Comparison of ENCODE assay signal across 1 cellular context in genomic region chr14:65191716-65192115, GRCh38.
TF ChIP-seq lines count a peak whose summit lies in the region.

No MANE protein-coding gene starts in this region.

TF ChIP-seq in H1, 55 proteins besides CTCF, POLR2A, EP300 and RAD21:
- no peak for TF ChIP-seq GTF2F1 (IDR thresholded peaks at IDR 0.05; ENCODE audit: borderline replicate concordance, low read depth, low read length)
- no peak for TF ChIP-seq POLR2AphosphoS5 (IDR thresholded peaks at IDR 0.05; ENCODE audit: low read depth, low read length)
- no peak for TF ChIP-seq CBX5 (IDR thresholded peaks at IDR 0.05; ENCODE audit: low read depth, low read length)
- TF ChIP-seq, protein P1, sequence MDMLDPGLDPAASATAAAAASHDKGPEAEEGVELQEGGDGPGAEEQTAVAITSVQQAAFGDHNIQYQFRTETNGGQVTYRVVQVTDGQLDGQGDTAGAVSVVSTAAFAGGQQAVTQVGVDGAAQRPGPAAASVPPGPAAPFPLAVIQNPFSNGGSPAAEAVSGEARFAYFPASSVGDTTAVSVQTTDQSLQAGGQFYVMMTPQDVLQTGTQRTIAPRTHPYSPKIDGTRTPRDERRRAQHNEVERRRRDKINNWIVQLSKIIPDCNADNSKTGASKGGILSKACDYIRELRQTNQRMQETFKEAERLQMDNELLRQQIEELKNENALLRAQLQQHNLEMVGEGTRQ (IDR thresholded peaks at IDR 0.05; ENCODE audit: low read length), result no peak
- no peak for TF ChIP-seq FOSL1 (IDR thresholded peaks at IDR 0.05; ENCODE audit: insufficient read depth, low read depth, low read length)
